In genomic region chr13:46297338-46297737, GRCh38 we compare ENCODE assay signal across 9 cellular contexts.
DNase-seq lines count a peak whose midpoint lies in the region; ATAC-seq and TF ChIP-seq lines count a peak whose summit lies in the region.
"Had no signal": no experiment of that assay in that cellular context is flagged by ENCODE, and none has a peak within 500 bp of the region (broad histone marks: within the 10 kb centered on the region; RNA-seq: fewer than 3 reads in every experiment).

No MANE protein-coding gene starts in this region.

- H4K20me1 ChIP-seq in Loucy (ENCODE audit: insufficient read depth, low read length, poor library complexity, severe bottlenecking) (no peaks in the 10 kb centered on the region), mammary epithelial cell (ENCODE audit: insufficient read depth, low read length) (no peaks in the 10 kb centered on the region)

- peaks cover 66% of the 10 kb centered on the region for H3K4me1 Mint-ChIP-seq in CD8-positive, alpha-beta T cell (ENCODE audit: low read depth)
- peaks cover 39 to 40% of the 10 kb centered on the region in 2 donors for H3K4me1 Mint-ChIP-seq in natural killer cell

- TF ChIP-seq CTCF in CD8-positive, alpha-beta T cell (IDR thresholded peaks at IDR 0.05): no peak
- TF ChIP-seq CTCF in Loucy (conservative IDR thresholded peaks at IDR 0.05; ENCODE audit: low read length) (no peak), mammary epithelial cell (conservative IDR thresholded peaks at IDR 0.05 in 1 of 2, IDR thresholded peaks at IDR 0.05 in 1 of 2; ENCODE audit: extremely low read depth in 1 of 2, insufficient read depth in 1 of 2, low read depth in 1 of 2, low read length in 2 of 2) (no peak), natural killer cell (IDR thresholded peaks at IDR 0.05) (no peak)

- H3K27me3 ChIP-seq in CD8-positive, alpha-beta T cell (ENCODE audit: insufficient read depth, low read length): no peaks in the 10 kb centered on the region
- H3K27me3 ChIP-seq in Loucy (ENCODE audit: insufficient read depth, low read length, poor library complexity, severe bottlenecking) (no peaks in the 10 kb centered on the region), mammary epithelial cell (ENCODE audit: insufficient read depth, low read length) (no peaks in the 10 kb centered on the region)

- H3K4me1 ChIP-seq in CD8-positive, alpha-beta T cell (ENCODE audit: insufficient read depth, low read length): peaks cover 49% of the 10 kb centered on the region
- H3K4me1 ChIP-seq in Loucy (ENCODE audit: insufficient read depth, low read length, poor library complexity, severe bottlenecking) (peaks cover 25% of the 10 kb centered on the region), mammary epithelial cell (ENCODE audit: insufficient read depth, low read length) (peaks cover 26% of the 10 kb centered on the region)

- H3K9me2 ChIP-seq in Loucy (replicated peaks; ENCODE audit: low read depth, low read length): no peaks in the 10 kb centered on the region

- dilution Hi-C loops in mammary epithelial cell (cut with HindIII; ENCODE audit: low sequenced_read_pairs): no loop called here

- H3K36me3 ChIP-seq in CD8-positive, alpha-beta T cell (ENCODE audit: insufficient read depth, low read length): no peaks in the 10 kb centered on the region
- H3K36me3 ChIP-seq in Loucy (ENCODE audit: insufficient read depth, low read length) (no peaks in the 10 kb centered on the region), mammary epithelial cell (ENCODE audit: insufficient read depth, low read length) (no peaks in the 10 kb centered on the region)

- H3K27ac Mint-ChIP-seq in CD8-positive, alpha-beta T cell: peak overlapping the region; percentile 96
- H3K27ac Mint-ChIP-seq in natural killer cell: peak overlapping the region; percentile 88 to 97

- peak overlapping the region; percentile 8 for H3K4me3 Mint-ChIP-seq in CD8-positive, alpha-beta T cell
- H3K4me3 Mint-ChIP-seq in natural killer cell: peak overlapping the region; percentile 31

- peak overlapping the region; percentile 78 for H3K4me2 ChIP-seq in Loucy (ENCODE audit: low read depth, low read length, poor library complexity, severe bottlenecking)
- peak overlapping the region; percentile 49 for H3K4me2 ChIP-seq in mammary epithelial cell (ENCODE audit: insufficient read depth, low read depth, low read length)

- H3K4me3 ChIP-seq in CD8-positive, alpha-beta T cell (ENCODE audit: low read depth, low read length): no peak overlapping the region
- peak overlapping the region; percentile 50 for H3K4me3 ChIP-seq in Loucy (ENCODE audit: low read length, poor library complexity, severe bottlenecking)
- no peak overlapping the region for H3K4me3 ChIP-seq in mammary epithelial cell (replicated peaks in 1 of 3; ENCODE audit: insufficient read depth in 1 of 3, low read depth in 2 of 3, low read length in 3 of 3)

- no peak for DNase-seq in CD8-positive, alpha-beta T cell
- DNase-seq in mammary epithelial cell (no peak), natural killer cell (no peak), NCI-H446 (lab: John Stamatoyannopoulos, UW) (no peak), H4 (ENCODE audit: low spot score) (no peak)
- DNase-seq: NCI-H524 treated with DMSO at 0.1 percent for 48 hours had no signal

- H3K27me3 Mint-ChIP-seq in CD8-positive, alpha-beta T cell (ENCODE audit: low read depth): no peaks in the 10 kb centered on the region
- H3K27me3 Mint-ChIP-seq in natural killer cell (ENCODE audit: low read depth in 2 of 2): no peaks in the 10 kb centered on the region

- CTCF ChIA-PET in CD8-positive, alpha-beta T cell (lab: Charles Lee): interaction anchor here (0.5 to 10.7 kb wide), 6 partner anchors 10 to 143 kb away, joined by 3 to 97 read pairs (median 4); no protein-coding TSS in a partner anchor
- CTCF ChIA-PET in mammary epithelial cell (lab: Charles Lee; ENCODE audit: low non-redundant PET): no interaction called here

- no peaks in the 10 kb centered on the region for H3K9me3 ChIP-seq in CD8-positive, alpha-beta T cell (ENCODE audit: low read length)
- H3K9me3 ChIP-seq in Loucy (ENCODE audit: insufficient read depth, low read depth, low read length) (peaks cover 13% of the 10 kb centered on the region; the same call in 1 of the 2 replicates), mammary epithelial cell (replicated peaks; ENCODE audit: insufficient read depth, low read length) (no peaks in the 10 kb centered on the region)

- no peak overlapping the region for H2AFZ ChIP-seq in Loucy (ENCODE audit: low read length)
- peak overlapping the region; percentile 70 for H2AFZ ChIP-seq in mammary epithelial cell (ENCODE audit: low read depth, low read length)

- BruUV-seq in mammary epithelial cell (replicated peaks; lab: Mats Ljungman, UMichigan): no TSS peak

- ATAC-seq in CD8-positive, alpha-beta T cell: no peak
- ATAC-seq in natural killer cell (no peak), HG03354 (IDR thresholded peaks at IDR 0.05; ENCODE audit: poor library complexity, severe bottlenecking, unreplicated experiment) (no peak), GM21576 (IDR thresholded peaks at IDR 0.05; ENCODE audit: unreplicated experiment) (no peak)

- intact Hi-C loops in CD8-positive, alpha-beta T cell (cut with DNase I, micrococcal nuclease): loop anchor here (2.0 to 5.0 kb wide), 4 partner anchors 15 to 245 kb away; partner anchors contain the start of genes LCP1 (in 1 of the 2) and ZC3H13 (in 1 of the 2)
- intact Hi-C loops in mammary epithelial cell (cut with micrococcal nuclease) (loop anchor here (2.0 kb wide), 2 partner anchors 19 to 57 kb away; no protein-coding TSS in a partner anchor), natural killer cell (cut with micrococcal nuclease) (loop anchor here (2.0 to 5.0 kb wide), 4 partner anchors 23 to 880 kb away; partner anchors contain the start of genes LCP1 and SLC25A30)

- in situ Hi-C loops in mammary epithelial cell (cut with MboI; ENCODE audit: low sequenced_read_pairs in 2 of 2): no loop called here

- peaks cover 7% of the 10 kb centered on the region for H3K9me3 Mint-ChIP-seq in CD8-positive, alpha-beta T cell
- no peaks in the 10 kb centered on the region for H3K9me3 Mint-ChIP-seq in natural killer cell

- H3K27ac ChIP-seq in CD8-positive, alpha-beta T cell (ENCODE audit: low read depth, low read length): peak overlapping the region; percentile 69
- H3K27ac ChIP-seq in mammary epithelial cell (ENCODE audit: insufficient read depth, low read depth, low read length): peak overlapping the region; percentile 88

- WGBS in mammary epithelial cell (ENCODE audit: low coverage, missing lambda C conversion rate): 100% methylated on average over 3 of the region's 3 CpGs

- H3K9ac ChIP-seq in Loucy (ENCODE audit: low read depth, low read length, poor library complexity, severe bottlenecking) (peak overlapping the region; percentile 35), mammary epithelial cell (ENCODE audit: insufficient read depth, low read length) (no peak overlapping the region)

- POLR2A ChIA-PET in CD8-positive, alpha-beta T cell (lab: Charles Lee): interaction anchor here (1.1 to 2.5 kb wide), 3 partner anchors 12 to 90 kb away, joined by 3 to 9 read pairs (median 3); partner anchors contain the start of gene LRRC63

- 0 out of 2 replicates have a peak, but pooled peaks cover 12% of the 10 kb centered on the region for H3F3A ChIP-seq in Loucy (ENCODE audit: low read depth)

- peaks cover 4% of the 10 kb centered on the region for H3K36me3 Mint-ChIP-seq in CD8-positive, alpha-beta T cell
- H3K36me3 Mint-ChIP-seq in natural killer cell: no peaks in the 10 kb centered on the region

- H3K79me2 ChIP-seq in Loucy (ENCODE audit: insufficient read depth, low read length) (no peaks in the 10 kb centered on the region), mammary epithelial cell (ENCODE audit: insufficient read depth, low read length) (no peaks in the 10 kb centered on the region)
